Comparison of ENCODE assay signal across 1 cellular context in the genomic region with DNA sequence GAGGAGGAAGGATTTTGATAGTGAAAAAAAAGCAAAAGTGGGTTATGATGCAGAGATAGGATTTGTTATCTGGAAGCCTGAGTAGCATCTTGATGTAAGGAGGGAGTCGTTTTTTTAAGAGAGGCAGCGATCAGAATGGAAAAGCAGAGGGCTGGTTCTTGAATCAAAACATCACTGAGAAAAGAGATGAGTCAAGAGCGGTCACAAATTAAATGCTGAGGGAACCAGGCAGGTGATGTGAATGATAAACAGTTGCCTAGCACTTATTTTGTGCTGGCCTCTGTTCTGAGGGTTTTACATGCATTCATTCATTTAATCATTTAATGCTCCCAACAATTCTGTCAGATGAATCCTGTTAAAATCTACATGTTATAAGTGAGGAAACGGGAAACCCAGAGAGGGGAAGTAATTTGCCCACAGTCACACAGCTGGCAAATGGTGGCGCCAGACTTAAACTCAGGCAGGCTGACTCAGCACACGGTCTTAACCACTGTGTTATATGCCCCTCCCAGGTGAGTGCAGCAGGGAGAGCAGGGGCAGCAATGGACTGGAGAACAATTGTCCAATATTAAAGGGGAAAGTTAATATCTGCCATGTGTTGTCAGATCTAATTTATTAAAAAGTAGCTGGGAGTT.
TF ChIP-seq lines count a peak whose summit lies in the region.

No MANE protein-coding gene starts in this region.

TF ChIP-seq in GM23338, 12 proteins besides CTCF, POLR2A, EP300 and RAD21 (continued from another document):
- TF ChIP-seq, protein P1, sequence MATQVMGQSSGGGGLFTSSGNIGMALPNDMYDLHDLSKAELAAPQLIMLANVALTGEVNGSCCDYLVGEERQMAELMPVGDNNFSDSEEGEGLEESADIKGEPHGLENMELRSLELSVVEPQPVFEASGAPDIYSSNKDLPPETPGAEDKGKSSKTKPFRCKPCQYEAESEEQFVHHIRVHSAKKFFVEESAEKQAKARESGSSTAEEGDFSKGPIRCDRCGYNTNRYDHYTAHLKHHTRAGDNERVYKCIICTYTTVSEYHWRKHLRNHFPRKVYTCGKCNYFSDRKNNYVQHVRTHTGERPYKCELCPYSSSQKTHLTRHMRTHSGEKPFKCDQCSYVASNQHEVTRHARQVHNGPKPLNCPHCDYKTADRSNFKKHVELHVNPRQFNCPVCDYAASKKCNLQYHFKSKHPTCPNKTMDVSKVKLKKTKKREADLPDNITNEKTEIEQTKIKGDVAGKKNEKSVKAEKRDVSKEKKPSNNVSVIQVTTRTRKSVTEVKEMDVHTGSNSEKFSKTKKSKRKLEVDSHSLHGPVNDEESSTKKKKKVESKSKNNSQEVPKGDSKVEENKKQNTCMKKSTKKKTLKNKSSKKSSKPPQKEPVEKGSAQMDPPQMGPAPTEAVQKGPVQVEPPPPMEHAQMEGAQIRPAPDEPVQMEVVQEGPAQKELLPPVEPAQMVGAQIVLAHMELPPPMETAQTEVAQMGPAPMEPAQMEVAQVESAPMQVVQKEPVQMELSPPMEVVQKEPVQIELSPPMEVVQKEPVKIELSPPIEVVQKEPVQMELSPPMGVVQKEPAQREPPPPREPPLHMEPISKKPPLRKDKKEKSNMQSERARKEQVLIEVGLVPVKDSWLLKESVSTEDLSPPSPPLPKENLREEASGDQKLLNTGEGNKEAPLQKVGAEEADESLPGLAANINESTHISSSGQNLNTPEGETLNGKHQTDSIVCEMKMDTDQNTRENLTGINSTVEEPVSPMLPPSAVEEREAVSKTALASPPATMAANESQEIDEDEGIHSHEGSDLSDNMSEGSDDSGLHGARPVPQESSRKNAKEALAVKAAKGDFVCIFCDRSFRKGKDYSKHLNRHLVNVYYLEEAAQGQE (IDR thresholded peaks at IDR 0.05; ENCODE audit: unreplicated experiment), result no peak
- TF ChIP-seq CREB1 (CRISPR knock-in tag; IDR thresholded peaks at IDR 0.05; ENCODE audit: low read depth), result no peak
TF ChIP-seq in GM23338: peak in this region for 0.
